20 cellular contexts compared by ENCODE assay signal in genomic region chr9:69195019-69195418, GRCh38.
"Had no signal": no experiment of that assay in that cellular context is flagged by ENCODE, and none has a peak within 500 bp of the region (broad histone marks: within the 10 kb centered on the region; RNA-seq: fewer than 3 reads in every experiment).

No MANE protein-coding gene starts in this region.

- H3K4me3 ChIP-seq: esophagus muscularis mucosa, gastroesophageal sphincter, hepatocyte, mucosa of descending colon, sigmoid colon, skin epidermis, thyroid gland, upper lobe of left lung, uterus had no signal

- ATAC-seq: effector memory CD8-positive, alpha-beta T cell; gastroesophageal sphincter; left colon; mucosa of descending colon; naive thymus-derived CD8-positive, alpha-beta T cell; stimulated activated naive B cell treated with anti-CD40 and anti-IgM and Interleukin-4, amounts not matched to agents 10 μg/mL and 1 μg/mL and 100 μg/mL, for 72 hours; stimulated activated naive CD8-positive, alpha-beta T cell treated with anti-CD3 and anti-CD28 coated beads, Interleukin-15, amount 100 ng/mL, for 72 hours had no signal

- H3K4me1 ChIP-seq: uterus had no signal

- H3K36me3 ChIP-seq: esophagus muscularis mucosa, gastroesophageal sphincter, neutrophil, sigmoid colon, thyroid gland, upper lobe of left lung, uterus had no signal

- DNase-seq: effector memory CD8-positive, alpha-beta T cell; glutamatergic neuron; kidney; left colon; mucosa of descending colon; naive thymus-derived CD8-positive, alpha-beta T cell; sigmoid colon; stimulated activated CD4-positive, alpha-beta T cell treated with anti-CD3 and anti-CD28 coated beads, Interleukin-2, amount 100 ng/mL, for 24 hours; stimulated activated CD4-positive, alpha-beta T cell treated with anti-CD3 and anti-CD28 coated beads, Interleukin-4, amount 100 ng/mL, for 4 hours; stimulated activated naive B cell treated with anti-CD40 and anti-IgM and Interleukin-4, amounts not matched to agents 10 μg/mL and 1 μg/mL and 100 μg/mL, for 72 hours; stimulated activated naive CD8-positive, alpha-beta T cell treated with anti-CD3 and anti-CD28 coated beads, Interleukin-15, amount 100 ng/mL, for 72 hours; thyroid gland; upper lobe of left lung; uterus had no signal

- H3K27ac ChIP-seq: epithelial cell of prostate, esophagus muscularis mucosa, gastroesophageal sphincter, hepatocyte, neutrophil, sigmoid colon, skin epidermis, upper lobe of left lung, uterus had no signal

- H3K27me3 ChIP-seq: esophagus muscularis mucosa, gastroesophageal sphincter, hepatocyte, neutrophil, thyroid gland, upper lobe of left lung, uterus had no signal

- H3K9me3 ChIP-seq: esophagus muscularis mucosa, gastroesophageal sphincter, mucosa of descending colon, neutrophil, sigmoid colon, thyroid gland, upper lobe of left lung, uterus had no signal
